In the genomic region with DNA sequence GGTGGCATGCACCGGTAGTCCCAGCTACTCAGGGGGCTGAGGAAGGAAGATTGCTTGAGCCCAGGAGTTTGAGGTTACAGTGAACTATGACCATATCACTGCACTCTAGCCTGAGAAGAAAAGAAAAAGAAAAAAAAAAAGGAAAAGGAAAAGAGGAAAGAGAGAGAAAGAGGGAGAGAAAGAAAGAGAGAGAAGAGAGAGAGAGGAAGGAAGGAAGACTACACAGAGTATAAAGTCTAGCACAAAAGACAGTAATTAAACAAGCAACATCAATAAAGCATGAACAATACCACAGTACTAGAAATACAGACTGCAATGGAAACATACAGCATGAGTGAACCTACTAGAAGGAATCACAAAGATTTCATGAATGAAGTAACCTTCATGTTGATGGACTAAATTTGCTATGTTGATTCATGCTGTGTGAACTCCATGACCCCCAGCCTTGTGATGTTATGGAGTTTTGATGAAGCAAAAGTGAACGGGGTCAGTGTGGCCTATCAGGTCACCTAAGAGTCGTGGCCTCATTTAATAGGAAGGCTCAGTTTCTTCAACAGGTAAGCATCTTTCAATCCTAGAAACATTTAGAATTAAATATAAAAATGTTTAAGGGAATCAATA, we compare ENCODE assay signal across 1 cellular context.
TF ChIP-seq lines count a peak whose summit lies in the region.

No MANE protein-coding gene starts in this region.

TF ChIP-seq in HepG2, 621 proteins besides CTCF, POLR2A, EP300 and RAD21:
- TF ChIP-seq ZNF878 (CRISPR knock-in tag; IDR thresholded peaks at IDR 0.05) (no peak), ZNF282 (IDR thresholded peaks at IDR 0.05; ENCODE audit: partially characterized antibody) (peak; percentile 34), ZNF431 (CRISPR knock-in tag; IDR thresholded peaks at IDR 0.05; ENCODE audit: borderline replicate concordance, low read depth) (no peak), ZBTB7B (CRISPR knock-in tag; IDR thresholded peaks at IDR 0.05) (no peak), HDAC6 (IDR thresholded peaks at IDR 0.05; ENCODE audit: low read depth, low read length) (no peak), ZFP37 (CRISPR knock-in tag; IDR thresholded peaks at IDR 0.05; ENCODE audit: borderline replicate concordance) (no peak), ATM (IDR thresholded peaks at IDR 0.05; ENCODE audit: borderline replicate concordance) (0 out of 2 replicates have a peak, but pooled peaks have one; percentile 26)
- TF ChIP-seq, protein P1, sequence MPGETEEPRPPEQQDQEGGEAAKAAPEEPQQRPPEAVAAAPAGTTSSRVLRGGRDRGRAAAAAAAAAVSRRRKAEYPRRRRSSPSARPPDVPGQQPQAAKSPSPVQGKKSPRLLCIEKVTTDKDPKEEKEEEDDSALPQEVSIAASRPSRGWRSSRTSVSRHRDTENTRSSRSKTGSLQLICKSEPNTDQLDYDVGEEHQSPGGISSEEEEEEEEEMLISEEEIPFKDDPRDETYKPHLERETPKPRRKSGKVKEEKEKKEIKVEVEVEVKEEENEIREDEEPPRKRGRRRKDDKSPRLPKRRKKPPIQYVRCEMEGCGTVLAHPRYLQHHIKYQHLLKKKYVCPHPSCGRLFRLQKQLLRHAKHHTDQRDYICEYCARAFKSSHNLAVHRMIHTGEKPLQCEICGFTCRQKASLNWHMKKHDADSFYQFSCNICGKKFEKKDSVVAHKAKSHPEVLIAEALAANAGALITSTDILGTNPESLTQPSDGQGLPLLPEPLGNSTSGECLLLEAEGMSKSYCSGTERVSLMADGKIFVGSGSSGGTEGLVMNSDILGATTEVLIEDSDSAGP (CRISPR knock-in tag; IDR thresholded peaks at IDR 0.05; ENCODE audit: borderline replicate concordance), result no peak
TF ChIP-seq in HepG2: peak in this region for 2.
